Comparison of ENCODE assay signal across 1 cellular context in genomic region chr4:39324897-39325613, GRCh38.
A peak's percentile ranks its signal among the peaks of the same experiment; 100 is the strongest.
TF ChIP-seq lines count a peak whose summit lies in the region.

No MANE protein-coding gene starts in this region.

TF ChIP-seq in HepG2, 621 proteins besides CTCF, POLR2A, EP300 and RAD21 (continued from another document):
- TF ChIP-seq ZBTB46 (CRISPR knock-in tag; IDR thresholded peaks at IDR 0.05; ENCODE audit: borderline replicate concordance), result no peak
- TF ChIP-seq, protein P1, sequence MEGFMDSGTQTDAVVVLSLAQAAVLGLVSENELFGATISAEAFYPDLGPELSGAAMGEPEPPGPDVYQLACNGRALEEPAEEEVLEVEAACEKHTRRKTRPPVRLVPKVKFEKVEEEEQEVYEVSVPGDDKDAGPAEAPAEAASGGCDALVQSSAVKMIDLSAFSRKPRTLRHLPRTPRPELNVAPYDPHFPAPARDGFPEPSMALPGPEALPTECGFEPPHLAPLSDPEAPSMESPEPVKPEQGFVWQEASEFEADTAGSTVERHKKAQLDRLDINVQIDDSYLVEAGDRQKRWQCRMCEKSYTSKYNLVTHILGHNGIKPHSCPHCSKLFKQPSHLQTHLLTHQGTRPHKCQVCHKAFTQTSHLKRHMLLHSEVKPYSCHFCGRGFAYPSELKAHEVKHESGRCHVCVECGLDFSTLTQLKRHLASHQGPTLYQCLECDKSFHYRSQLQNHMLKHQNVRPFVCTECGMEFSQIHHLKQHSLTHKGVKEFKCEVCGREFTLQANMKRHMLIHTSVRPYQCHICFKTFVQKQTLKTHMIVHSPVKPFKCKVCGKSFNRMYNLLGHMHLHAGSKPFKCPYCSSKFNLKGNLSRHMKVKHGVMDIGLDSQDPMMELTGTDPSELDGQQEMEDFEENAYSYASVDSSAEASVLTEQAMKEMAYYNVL (CRISPR knock-in tag; IDR thresholded peaks at IDR 0.05; ENCODE audit: borderline replicate concordance), result peak; percentile 60; the same call in 1 of the 2 replicates
- no peak for TF ChIP-seq ZNF567 (CRISPR knock-in tag; IDR thresholded peaks at IDR 0.05; ENCODE audit: borderline replicate concordance)
- no peak for TF ChIP-seq NONO (IDR thresholded peaks at IDR 0.05)
- 0 out of 2 replicates have a peak, but pooled peaks have one; percentile 38 for TF ChIP-seq NONO (CRISPR knock-in tag; conservative IDR thresholded peaks at IDR 0.05)
- TF ChIP-seq, protein P2, sequence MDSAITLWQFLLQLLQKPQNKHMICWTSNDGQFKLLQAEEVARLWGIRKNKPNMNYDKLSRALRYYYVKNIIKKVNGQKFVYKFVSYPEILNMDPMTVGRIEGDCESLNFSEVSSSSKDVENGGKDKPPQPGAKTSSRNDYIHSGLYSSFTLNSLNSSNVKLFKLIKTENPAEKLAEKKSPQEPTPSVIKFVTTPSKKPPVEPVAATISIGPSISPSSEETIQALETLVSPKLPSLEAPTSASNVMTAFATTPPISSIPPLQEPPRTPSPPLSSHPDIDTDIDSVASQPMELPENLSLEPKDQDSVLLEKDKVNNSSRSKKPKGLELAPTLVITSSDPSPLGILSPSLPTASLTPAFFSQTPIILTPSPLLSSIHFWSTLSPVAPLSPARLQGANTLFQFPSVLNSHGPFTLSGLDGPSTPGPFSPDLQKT (CRISPR knock-in tag; IDR thresholded peaks at IDR 0.05; ENCODE audit: borderline replicate concordance), result no peak
- no peak for TF ChIP-seq GLI4 (CRISPR knock-in tag; IDR thresholded peaks at IDR 0.05; ENCODE audit: borderline replicate concordance)
- TF ChIP-seq ZMYM4 (CRISPR knock-in tag; IDR thresholded peaks at IDR 0.05), result peak; percentile 58; the same call in 1 of the 2 replicates
- no peak for TF ChIP-seq GMEB2 (CRISPR knock-in tag; IDR thresholded peaks at IDR 0.05; ENCODE audit: low read depth)
- peak; percentile 50; the same call in 1 of the 2 replicates for TF ChIP-seq JUN (CRISPR knock-in tag; IDR thresholded peaks at IDR 0.05)
- peak; percentile 83; the same call in 1 of the 2 replicates for TF ChIP-seq ATF2 (CRISPR knock-in tag; IDR thresholded peaks at IDR 0.05)
- no peak for TF ChIP-seq ZMAT3 (CRISPR knock-in tag; conservative IDR thresholded peaks at IDR 0.05)
- TF ChIP-seq PRDM10 (CRISPR knock-in tag; IDR thresholded peaks at IDR 0.05; ENCODE audit: low read depth), result no peak
- TF ChIP-seq BRF2 (CRISPR knock-in tag; IDR thresholded peaks at IDR 0.05), result no peak
- TF ChIP-seq ZNF101 (CRISPR knock-in tag; IDR thresholded peaks at IDR 0.05; ENCODE audit: borderline replicate concordance, low read depth), result no peak
- TF ChIP-seq ZNF543 (CRISPR knock-in tag; IDR thresholded peaks at IDR 0.05), result no peak
- no peak for TF ChIP-seq ZNF891 (CRISPR knock-in tag; IDR thresholded peaks at IDR 0.05)
- no peak for TF ChIP-seq NFE2L1 (CRISPR knock-in tag; IDR thresholded peaks at IDR 0.05; ENCODE audit: borderline replicate concordance)
- TF ChIP-seq SIN3B (IDR thresholded peaks at IDR 0.05; ENCODE audit: low read length), result no peak
- TF ChIP-seq CCAR2 (optimal IDR thresholded peaks at IDR 0.05; ENCODE audit: low read depth, low read length), result no peak
- TF ChIP-seq RARA (CRISPR knock-in tag; IDR thresholded peaks at IDR 0.05), result peak; percentile 23; the same call in 1 of the 2 replicates
- peak; percentile 63; the same call in 1 of the 2 replicates for TF ChIP-seq ARID5B (CRISPR knock-in tag; IDR thresholded peaks at IDR 0.05)
- no peak for TF ChIP-seq ZNF251 (CRISPR knock-in tag; IDR thresholded peaks at IDR 0.05)
- TF ChIP-seq, protein P3, sequence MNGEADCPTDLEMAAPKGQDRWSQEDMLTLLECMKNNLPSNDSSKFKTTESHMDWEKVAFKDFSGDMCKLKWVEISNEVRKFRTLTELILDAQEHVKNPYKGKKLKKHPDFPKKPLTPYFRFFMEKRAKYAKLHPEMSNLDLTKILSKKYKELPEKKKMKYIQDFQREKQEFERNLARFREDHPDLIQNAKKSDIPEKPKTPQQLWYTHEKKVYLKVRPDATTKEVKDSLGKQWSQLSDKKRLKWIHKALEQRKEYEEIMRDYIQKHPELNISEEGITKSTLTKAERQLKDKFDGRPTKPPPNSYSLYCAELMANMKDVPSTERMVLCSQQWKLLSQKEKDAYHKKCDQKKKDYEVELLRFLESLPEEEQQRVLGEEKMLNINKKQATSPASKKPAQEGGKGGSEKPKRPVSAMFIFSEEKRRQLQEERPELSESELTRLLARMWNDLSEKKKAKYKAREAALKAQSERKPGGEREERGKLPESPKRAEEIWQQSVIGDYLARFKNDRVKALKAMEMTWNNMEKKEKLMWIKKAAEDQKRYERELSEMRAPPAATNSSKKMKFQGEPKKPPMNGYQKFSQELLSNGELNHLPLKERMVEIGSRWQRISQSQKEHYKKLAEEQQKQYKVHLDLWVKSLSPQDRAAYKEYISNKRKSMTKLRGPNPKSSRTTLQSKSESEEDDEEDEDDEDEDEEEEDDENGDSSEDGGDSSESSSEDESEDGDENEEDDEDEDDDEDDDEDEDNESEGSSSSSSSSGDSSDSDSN (CRISPR knock-in tag; IDR thresholded peaks at IDR 0.05), result no peak
- TF ChIP-seq MAX (IDR thresholded peaks at IDR 0.05), result no peak
- no peak for TF ChIP-seq ZNF230 (CRISPR knock-in tag; IDR thresholded peaks at IDR 0.05)
